1 cellular context compared by ENCODE assay signal in the genomic region with DNA sequence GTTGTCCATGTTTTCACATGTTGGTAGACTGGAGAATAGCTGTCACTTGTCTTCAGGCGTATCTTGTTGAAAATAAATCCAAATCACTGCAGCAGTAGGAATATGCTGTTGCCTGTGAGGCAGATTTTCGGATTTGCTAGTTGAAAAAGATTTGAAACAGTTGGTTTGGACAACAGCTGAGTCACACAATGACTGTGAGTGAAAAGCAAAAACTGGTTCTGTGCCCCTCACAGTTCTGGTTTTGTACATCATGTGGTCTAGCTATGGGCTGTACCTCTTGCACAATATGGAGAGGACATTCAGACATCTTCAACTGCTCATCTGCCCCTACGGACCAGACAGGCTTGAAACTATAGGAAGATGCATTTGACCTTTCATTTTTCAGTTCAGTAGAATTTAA.
TF ChIP-seq lines count a peak whose summit lies in the region.

No MANE protein-coding gene starts in this region.

TF ChIP-seq in HEK293, 187 proteins besides CTCF, POLR2A, EP300 and RAD21 (continued from another document):
- TF ChIP-seq, protein P1, sequence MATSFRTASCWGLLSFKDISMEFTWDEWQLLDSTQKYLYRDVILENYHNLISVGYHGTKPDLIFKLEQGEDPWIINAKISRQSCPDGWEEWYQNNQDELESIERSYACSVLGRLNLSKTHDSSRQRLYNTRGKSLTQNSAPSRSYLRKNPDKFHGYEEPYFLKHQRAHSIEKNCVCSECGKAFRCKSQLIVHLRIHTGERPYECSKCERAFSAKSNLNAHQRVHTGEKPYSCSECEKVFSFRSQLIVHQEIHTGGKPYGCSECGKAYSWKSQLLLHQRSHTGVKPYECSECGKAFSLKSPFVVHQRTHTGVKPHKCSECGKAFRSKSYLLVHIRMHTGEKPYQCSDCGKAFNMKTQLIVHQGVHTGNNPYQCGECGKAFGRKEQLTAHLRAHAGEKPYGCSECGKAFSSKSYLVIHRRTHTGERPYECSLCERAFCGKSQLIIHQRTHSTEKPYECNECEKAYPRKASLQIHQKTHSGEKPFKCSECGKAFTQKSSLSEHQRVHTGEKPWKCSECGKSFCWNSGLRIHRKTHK (tag by site-specific recombination; IDR thresholded peaks at IDR 0.05) = no peak
- TF ChIP-seq GFI1B (tag by site-specific recombination; IDR thresholded peaks at IDR 0.05) (peak; percentile 86), ZNF791 (tag by site-specific recombination; IDR thresholded peaks at IDR 0.05) (no peak), ZNF501 (tag by site-specific recombination; IDR thresholded peaks at IDR 0.05) (no peak), ZXDB (tag by site-specific recombination; IDR thresholded peaks at IDR 0.05) (0 out of 2 replicates have a peak, but pooled peaks have one; percentile 1), ZNF10 (tag by site-specific recombination; IDR thresholded peaks at IDR 0.05) (peak; percentile 75), ZSCAN16 (tag by site-specific recombination; IDR thresholded peaks at IDR 0.05) (no peak)
- TF ChIP-seq, protein P2, sequence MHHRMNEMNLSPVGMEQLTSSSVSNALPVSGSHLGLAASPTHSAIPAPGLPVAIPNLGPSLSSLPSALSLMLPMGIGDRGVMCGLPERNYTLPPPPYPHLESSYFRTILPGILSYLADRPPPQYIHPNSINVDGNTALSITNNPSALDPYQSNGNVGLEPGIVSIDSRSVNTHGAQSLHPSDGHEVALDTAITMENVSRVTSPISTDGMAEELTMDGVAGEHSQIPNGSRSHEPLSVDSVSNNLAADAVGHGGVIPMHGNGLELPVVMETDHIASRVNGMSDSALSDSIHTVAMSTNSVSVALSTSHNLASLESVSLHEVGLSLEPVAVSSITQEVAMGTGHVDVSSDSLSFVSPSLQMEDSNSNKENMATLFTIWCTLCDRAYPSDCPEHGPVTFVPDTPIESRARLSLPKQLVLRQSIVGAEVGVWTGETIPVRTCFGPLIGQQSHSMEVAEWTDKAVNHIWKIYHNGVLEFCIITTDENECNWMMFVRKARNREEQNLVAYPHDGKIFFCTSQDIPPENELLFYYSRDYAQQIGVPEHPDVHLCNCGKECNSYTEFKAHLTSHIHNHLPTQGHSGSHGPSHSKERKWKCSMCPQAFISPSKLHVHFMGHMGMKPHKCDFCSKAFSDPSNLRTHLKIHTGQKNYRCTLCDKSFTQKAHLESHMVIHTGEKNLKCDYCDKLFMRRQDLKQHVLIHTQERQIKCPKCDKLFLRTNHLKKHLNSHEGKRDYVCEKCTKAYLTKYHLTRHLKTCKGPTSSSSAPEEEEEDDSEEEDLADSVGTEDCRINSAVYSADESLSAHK (tag by site-specific recombination; IDR thresholded peaks at IDR 0.05) = no peak
